In genomic region chr9:77826621-77827020, GRCh38 we compare ENCODE assay signal across 12 cellular contexts.
"Had no signal": no experiment of that assay in that cellular context is flagged by ENCODE, and none has a peak within 500 bp of the region (broad histone marks: within the 10 kb centered on the region; RNA-seq: fewer than 3 reads in every experiment).

No MANE protein-coding gene starts in this region.

- H3K4me3 ChIP-seq: adrenal gland, lung, psoas muscle, sigmoid colon had no signal

- DNase-seq: activated naive CD4-positive, alpha-beta T cell treated with anti-CD3 and anti-CD28 coated beads, Interleukin-2, amount 50 U/mL, for 16 hours; adrenal gland; dermis blood vessel endothelial cell; hypothalamus; natural killer cell; occipital lobe; psoas muscle; sigmoid colon; stimulated activated CD4-positive, alpha-beta T cell treated with anti-CD3 and anti-CD28 coated beads, Interleukin-2, amount 100 ng/mL, for 24 hours; stimulated activated naive CD4-positive, alpha-beta T cell; trophoblast cell had no signal

- H3K36me3 ChIP-seq: adrenal gland, sigmoid colon had no signal

- H3K27me3 ChIP-seq: adrenal gland, sigmoid colon had no signal
